Comparison of ENCODE assay signal across 21 cellular contexts in genomic region chr6:119384444-119384843, GRCh38. TPM values are rescaled to one million over a fixed set of nuclear protein-coding genes. Genes with fewer than 3 reads are reported as not detected.
DNase-seq lines count a peak whose midpoint lies in the region; ATAC-seq and TF ChIP-seq lines count a peak whose summit lies in the region.
"Had no signal": no experiment of that assay in that cellular context is flagged by ENCODE, and none has a peak within 500 bp of the region (broad histone marks: within the 10 kb centered on the region; RNA-seq: fewer than 3 reads in every experiment).

No MANE protein-coding gene starts in this region.

- no peaks in the 10 kb centered on the region for H3K4me1 Mint-ChIP-seq in effector memory CD8-positive, alpha-beta T cell (ENCODE audit: low read depth in 2 of 2)
- H3K4me1 Mint-ChIP-seq: GM23338 had no signal

- H3K27ac ChIP-seq in heart right ventricle = no peak overlapping the region
- H3K27ac ChIP-seq: Peyer's patch had no signal

- no peak overlapping the region for H3K4me3 Mint-ChIP-seq in effector memory CD8-positive, alpha-beta T cell
- H3K4me3 Mint-ChIP-seq: CD4-positive, CD25-positive, alpha-beta regulatory T cell; GM23338 had no signal

- H3K36me3 Mint-ChIP-seq in effector memory CD8-positive, alpha-beta T cell (ENCODE audit: insufficient read depth) = no peaks in the 10 kb centered on the region

- intact Hi-C loops in left ventricle myocardium superior (cut with micrococcal nuclease) = no loop called here
- intact Hi-C loops in heart right ventricle (cut with DNase I) = no loop called here

- TF ChIP-seq CTCF in heart right ventricle (IDR thresholded peaks at IDR 0.05) = no peak

- no peaks in the 10 kb centered on the region for H3K36me3 ChIP-seq in heart right ventricle
- H3K36me3 ChIP-seq: BE2C, Peyer's patch had no signal

- DNase-seq in NCI-H1105 treated with DMSO at 0.1 percent for 48 hours (lab: John Stamatoyannopoulos, UW) (peak; percentile 18), NCI-H1105 (lab: John Stamatoyannopoulos, UW) (no peak), left ventricle myocardium superior (no peak), heart right ventricle (no peak), fibroblast of peridontal ligament (ENCODE audit: extremely low read depth) (peak; percentile 39), skeletal muscle cell (ENCODE audit: low read depth) (peak; percentile 21)
- DNase-seq in effector memory CD8-positive, alpha-beta T cell = no peak
- DNase-seq: BE2C; Caco-2; CD4-positive, CD25-positive, alpha-beta regulatory T cell; DMS53; EL; HCEC 1CT; IMR-90; NCI-H1048; NCI-H2107; NCI-H526 treated with DMSO at 0.1 percent for 48 hours; Peyer's patch had no signal

- H3K27ac Mint-ChIP-seq in effector memory CD8-positive, alpha-beta T cell = no peak overlapping the region
- H3K27ac Mint-ChIP-seq: CD4-positive, CD25-positive, alpha-beta regulatory T cell; GM23338 had no signal

- no peaks in the 10 kb centered on the region for H3K27me3 Mint-ChIP-seq in effector memory CD8-positive, alpha-beta T cell
- H3K27me3 Mint-ChIP-seq: CD4-positive, CD25-positive, alpha-beta regulatory T cell had no signal

- no peaks in the 10 kb centered on the region for H3K4me1 ChIP-seq in heart right ventricle
- H3K4me1 ChIP-seq: BE2C, Peyer's patch had no signal

- no peak overlapping the region for H3K4me3 ChIP-seq in heart right ventricle
- H3K4me3 ChIP-seq in skeletal muscle cell (ENCODE audit: low read depth, low read length) = no peak overlapping the region
- H3K4me3 ChIP-seq: GM12878, GM23338, Peyer's patch had no signal

- ATAC-seq in left ventricle myocardium superior (peak; percentile 96), heart right ventricle (no peak), GM18511 (IDR thresholded peaks at IDR 0.05; ENCODE audit: unreplicated experiment) (no peak)
- no peak for ATAC-seq in effector memory CD8-positive, alpha-beta T cell (replicated peaks)
- ATAC-seq: GM12878, GM23338 had no signal

- H3K9me3 ChIP-seq in heart right ventricle = peaks cover 0 to 53% (median 9%) of the 10 kb centered on the region in 11 donors
- H3K9me3 ChIP-seq: BE2C, Peyer's patch had no signal

- H3K9me3 Mint-ChIP-seq in effector memory CD8-positive, alpha-beta T cell = peaks cover 0 to 7% of the 10 kb centered on the region in 2 donors

- H3K27me3 ChIP-seq in heart right ventricle = no peaks in the 10 kb centered on the region
- H3K27me3 ChIP-seq: BE2C, Peyer's patch had no signal

RNA-seq across cellular contexts. Expression of gene MAN1A1, which starts 34.9 kb away (rescaled TPM):
- total RNA-seq in left ventricle myocardium superior (18.3 TPM), heart right ventricle (10 to 100 TPM in 6 of 10 donors, 1 to 10 TPM in 4; 6.2 to 22.0 (median 11.7) TPM)
- 1 to 10 TPM; 6.6 to 8.9 TPM for polyA plus RNA-seq in heart right ventricle

Comparison
In these comparisons a context has a peak if more than half of its experiments do, and no peak if none do; other contexts are left out.
1. DNase-seq: peak in NCI-H1105 treated with DMSO at 0.1 percent for 48 hours (single experiment), fibroblast of peridontal ligament (single experiment) and skeletal muscle cell (single experiment); none in NCI-H1105 (single experiment), left ventricle myocardium superior (single experiment), heart right ventricle (0 of 2) and effector memory CD8-positive, alpha-beta T cell (0 of 3).